ENCODE assay signal across 14 cellular contexts in genomic region chr19:20154636-20155035, GRCh38.
"Had no signal": no experiment of that assay in that cellular context is flagged by ENCODE, and none has a peak within 500 bp of the region (broad histone marks: within the 10 kb centered on the region; RNA-seq: fewer than 3 reads in every experiment).

No MANE protein-coding gene starts in this region.

- H3K9ac ChIP-seq: parathyroid adenoma had no signal

- H2AFZ ChIP-seq: parathyroid adenoma had no signal

- H3K36me3 ChIP-seq: esophagus squamous epithelium, gastroesophageal sphincter, spleen, tibial nerve had no signal

- H3K4me1 ChIP-seq: esophagus squamous epithelium, gastroesophageal sphincter, parathyroid adenoma, spleen, testis, tibial nerve had no signal

- DNase-seq: effector memory CD8-positive, alpha-beta T cell; esophagus squamous epithelium; foreskin fibroblast; left colon; naive thymus-derived CD4-positive, alpha-beta T cell; nephron progenitor cell; spleen; stimulated activated CD4-positive, alpha-beta T cell treated with anti-CD3 and anti-CD28 coated beads, Interleukin-15, amount 100 ng/mL, for 24 hours; stimulated activated CD4-positive, alpha-beta T cell treated with anti-CD3 and anti-CD28 coated beads, Interleukin-1b, Interleukin-23, amount 100 ng/mL, for 48 hours; stimulated activated CD4-positive, alpha-beta T cell treated with anti-CD3 and anti-CD28 coated beads, Interleukin-4, amount 100 ng/mL, for 24 hours; testis had no signal

- H3K79me2 ChIP-seq: parathyroid adenoma had no signal

- H3K4me3 ChIP-seq: esophagus squamous epithelium, gastroesophageal sphincter, spleen, testis, tibial nerve had no signal

- H3K9me3 ChIP-seq: gastroesophageal sphincter, testis, tibial nerve had no signal

- H3K27me3 ChIP-seq: esophagus squamous epithelium, gastroesophageal sphincter, spleen, testis, tibial nerve had no signal

- H3K27ac ChIP-seq: esophagus squamous epithelium, gastroesophageal sphincter, parathyroid adenoma, spleen, testis, tibial nerve had no signal
